In the genomic region with DNA sequence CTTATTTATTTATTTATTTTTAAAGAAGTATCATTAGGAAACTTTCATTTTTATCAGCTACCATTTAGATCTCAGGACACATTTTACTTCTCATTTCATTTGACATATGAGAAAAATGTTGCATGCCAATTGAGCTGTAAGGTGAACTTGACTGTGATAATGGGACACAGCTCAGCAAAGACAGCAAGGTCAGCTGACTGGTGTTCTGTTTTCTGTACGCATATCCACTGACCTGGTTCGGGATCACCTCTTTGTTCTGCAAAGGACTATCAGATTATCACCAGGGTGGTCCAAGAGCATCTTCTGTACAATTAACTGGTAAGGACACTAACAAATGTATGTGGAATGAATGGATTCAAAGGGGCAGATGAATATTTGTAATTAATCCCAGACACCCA, we compare ENCODE assay signal across 26 cellular contexts. TPM values are rescaled to one million over a fixed set of nuclear protein-coding genes. Genes with fewer than 3 reads are reported as not detected.
DNase-seq lines count a peak whose midpoint lies in the region; ATAC-seq and TF ChIP-seq lines count a peak whose summit lies in the region.
"Had no signal": no experiment of that assay in that cellular context is flagged by ENCODE, and none has a peak within 500 bp of the region (broad histone marks: within the 10 kb centered on the region; RNA-seq: fewer than 3 reads in every experiment).

No MANE protein-coding gene starts in this region.

- DNase-seq in left ventricle myocardium inferior (no peak), cardiac septum (ENCODE audit: low spot score) (no peak), hepatocyte (ENCODE audit: low spot score) (no peak), memory B cell (ENCODE audit: low spot score in 2 of 2) (no peak), DMS153 treated with DMSO at 0.1 percent for 48 hours (lab: John Stamatoyannopoulos, UW; ENCODE audit: unreplicated experiment) (no peak)
- no peak for DNase-seq in stimulated activated naive B cell treated with anti-CD40 and anti-IgM and Interleukin-4, amounts not matched to agents 10 μg/mL and 1 μg/mL and 100 μg/mL, for 72 hours
- DNase-seq in central memory CD4-positive, alpha-beta T cell = no peak
- DNase-seq: CD4-positive, alpha-beta T cell; DMS53; H9; NCI-H1092; NCI-H1436 treated with DMSO at 0.1 percent for 48 hours; NCI-H187 treated with DMSO at 0.1 percent for 48 hours; NCI-H524 treated with DMSO at 0.1 percent for 48 hours; NCI-H774; PC-3 had no signal

- ATAC-seq in memory B cell (ENCODE audit: low read depth) (no peak), GM19455 (IDR thresholded peaks at IDR 0.05; ENCODE audit: unreplicated experiment) (no peak)
- peak in 1 of 2 donors; percentile 48 for ATAC-seq in stimulated activated naive B cell treated with anti-CD40 and anti-IgM and Interleukin-4, amounts not matched to agents 10 μg/mL and 1 μg/mL and 100 μg/mL, for 72 hours (replicated peaks)
- ATAC-seq: GM23338, PC-3 had no signal

- WGBS in hepatocyte (ENCODE audit: low lambda C conversion rate, missing lambda C conversion rate) = 38% methylated on average over 2 of the region's 2 CpGs

- H3K79me2 ChIP-seq in hepatocyte = no peaks in the 10 kb centered on the region

- H3K27me3 Mint-ChIP-seq in memory B cell = no peaks in the 10 kb centered on the region
- no peaks in the 10 kb centered on the region for H3K27me3 Mint-ChIP-seq in stimulated activated naive B cell treated with anti-CD40 and anti-IgM and Interleukin-4, amounts not matched to agents 10 μg/mL and 1 μg/mL and 100 μg/mL, for 72 hours
- H3K27me3 Mint-ChIP-seq: IgD-negative memory B cell had no signal

- no peak overlapping the region for H3K4me3 ChIP-seq in left ventricle myocardium inferior
- H3K4me3 ChIP-seq in hepatocyte = no peak overlapping the region
- H3K4me3 ChIP-seq: BLaER1 treated with 17β-estradiol and CSF1 and Interleukin-3, amounts not matched to agents 10 nM and 100 nM; GM23338 had no signal

- H3K4me1 Mint-ChIP-seq in memory B cell = peaks cover 55% of the 10 kb centered on the region
- peaks cover 33 to 82% of the 10 kb centered on the region in 2 donors for H3K4me1 Mint-ChIP-seq in stimulated activated naive B cell treated with anti-CD40 and anti-IgM and Interleukin-4, amounts not matched to agents 10 μg/mL and 1 μg/mL and 100 μg/mL, for 72 hours

- peak overlapping the region; percentile 52 for H3K4me2 ChIP-seq in hepatocyte
- H3K4me2 ChIP-seq: BLaER1 treated with 17β-estradiol and CSF1 and Interleukin-3, amounts not matched to agents 10 nM and 100 nM; GM23338; KMS-11 had no signal

- intact Hi-C loops in left ventricle myocardium inferior (cut with micrococcal nuclease) = no loop called here
- intact Hi-C loops in cardiac septum (cut with DNase I) = no loop called here

- H3K36me3 ChIP-seq in left ventricle myocardium inferior (no peaks in the 10 kb centered on the region), hepatocyte (replicated peaks; ENCODE audit: insufficient read depth, low read depth) (no peaks in the 10 kb centered on the region)
- H3K36me3 ChIP-seq: BLaER1 treated with 17β-estradiol and CSF1 and Interleukin-3, amounts not matched to agents 10 nM and 100 nM had no signal

- no peaks in the 10 kb centered on the region for H4K20me1 ChIP-seq in hepatocyte (ENCODE audit: insufficient read depth, poor library complexity, severe bottlenecking)
- H4K20me1 ChIP-seq: BLaER1 treated with 17β-estradiol and CSF1 and Interleukin-3, amounts not matched to agents 10 nM and 100 nM had no signal

- TF ChIP-seq CTCF in left ventricle myocardium inferior (IDR thresholded peaks at IDR 0.05; ENCODE audit: borderline replicate concordance) (no peak), hepatocyte (IDR thresholded peaks at IDR 0.05; ENCODE audit: poor library complexity) (no peak)

- peaks cover 22% of the 10 kb centered on the region for H3K4me1 ChIP-seq in left ventricle myocardium inferior
- H3K4me1 ChIP-seq in hepatocyte (ENCODE audit: insufficient read depth) = peaks cover 3% of the 10 kb centered on the region
- H3K4me1 ChIP-seq: BLaER1 treated with 17β-estradiol and CSF1 and Interleukin-3, amounts not matched to agents 10 nM and 100 nM had no signal

- no peak overlapping the region for H2AFZ ChIP-seq in hepatocyte
- H2AFZ ChIP-seq: GM23338 had no signal

- peaks cover 34% of the 10 kb centered on the region for H3K36me3 Mint-ChIP-seq in memory B cell
- H3K36me3 Mint-ChIP-seq in stimulated activated naive B cell treated with anti-CD40 and anti-IgM and Interleukin-4, amounts not matched to agents 10 μg/mL and 1 μg/mL and 100 μg/mL, for 72 hours = peaks cover 15 to 23% of the 10 kb centered on the region in 2 donors

- H3K9me3 ChIP-seq in left ventricle myocardium inferior (replicated peaks) = peaks cover 12% of the 10 kb centered on the region
- peaks cover 4% of the 10 kb centered on the region for H3K9me3 ChIP-seq in hepatocyte (ENCODE audit: low read depth)

- no peaks in the 10 kb centered on the region for H3K9me2 ChIP-seq in hepatocyte (replicated peaks; ENCODE audit: insufficient read depth)

- H3K4me3 Mint-ChIP-seq in memory B cell = no peak overlapping the region
- no peak overlapping the region for H3K4me3 Mint-ChIP-seq in stimulated activated naive B cell treated with anti-CD40 and anti-IgM and Interleukin-4, amounts not matched to agents 10 μg/mL and 1 μg/mL and 100 μg/mL, for 72 hours
- H3K4me3 Mint-ChIP-seq: CD4-positive, alpha-beta T cell; GM23338; H9; IgD-negative memory B cell had no signal

- H3K27ac Mint-ChIP-seq in memory B cell = peak overlapping the region; percentile 76
- peak overlapping the region; percentile 78 for H3K27ac Mint-ChIP-seq in stimulated activated naive B cell treated with anti-CD40 and anti-IgM and Interleukin-4, amounts not matched to agents 10 μg/mL and 1 μg/mL and 100 μg/mL, for 72 hours
- H3K27ac Mint-ChIP-seq: CD4-positive, alpha-beta T cell; GM23338; H9 had no signal

- H3K27ac ChIP-seq in left ventricle myocardium inferior (replicated peaks) (peak overlapping the region; percentile 49), hepatocyte (no peak overlapping the region)
- H3K27ac ChIP-seq: BLaER1 treated with 17β-estradiol and CSF1 and Interleukin-3, amounts not matched to agents 10 nM and 100 nM; KMS-11 had no signal

- H3K27me3 ChIP-seq in left ventricle myocardium inferior (ENCODE audit: low read depth) = no peaks in the 10 kb centered on the region
- no peaks in the 10 kb centered on the region for H3K27me3 ChIP-seq in hepatocyte
- H3K27me3 ChIP-seq: BLaER1 treated with 17β-estradiol and CSF1 and Interleukin-3, amounts not matched to agents 10 nM and 100 nM had no signal

- peaks cover 8% of the 10 kb centered on the region for H3K9me3 Mint-ChIP-seq in memory B cell
- peaks cover 3 to 13% of the 10 kb centered on the region in 2 donors for H3K9me3 Mint-ChIP-seq in stimulated activated naive B cell treated with anti-CD40 and anti-IgM and Interleukin-4, amounts not matched to agents 10 μg/mL and 1 μg/mL and 100 μg/mL, for 72 hours
- H3K9me3 Mint-ChIP-seq: CD4-positive, alpha-beta T cell had no signal

RNA-seq across cellular contexts. Expression of gene TEX35, which starts 51.9 kb away (rescaled TPM):
- total RNA-seq in left ventricle myocardium inferior = not detected
- total RNA-seq in cardiac septum = not detected
- not detected in 2 replicates for total RNA-seq in hepatocyte
- polyA plus RNA-seq in hepatocyte = not detected in 2 replicates
- total RNA-seq: A172; CD4-positive, alpha-beta T cell; Daoy; G401; GM23338; H9; PC-3; SK-MEL-5 had no signal
- polyA plus RNA-seq: AG04450, GM23338, IgD-negative memory B cell had no signal
